In the genomic region with DNA sequence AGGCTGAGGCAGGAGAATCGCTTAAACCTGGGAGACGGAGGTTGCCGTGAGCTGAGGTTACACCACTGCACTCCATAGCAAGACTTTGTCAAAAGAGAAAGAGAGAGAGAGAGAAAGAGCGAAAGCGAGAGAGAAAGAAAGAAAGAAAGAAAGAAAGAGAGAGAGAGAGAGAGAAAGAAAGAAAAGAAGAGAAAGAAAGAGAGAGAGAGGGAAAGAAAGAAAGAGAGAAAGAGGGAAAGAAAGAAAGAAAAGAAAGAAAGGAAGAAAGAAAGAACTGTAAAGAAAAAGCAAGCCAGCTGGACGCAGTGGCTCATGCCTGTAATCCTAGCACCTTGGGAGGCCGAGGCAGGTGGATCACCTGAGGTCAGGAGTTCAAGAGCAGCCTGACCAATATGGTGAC, we compare ENCODE assay signal across 6 cellular contexts. TPM values are rescaled to one million over a fixed set of nuclear protein-coding genes. Genes with fewer than 3 reads are reported as not detected.
"Had no signal": no experiment of that assay in that cellular context is flagged by ENCODE, and none has a peak within 500 bp of the region (broad histone marks: within the 10 kb centered on the region; RNA-seq: fewer than 3 reads in every experiment).

No MANE protein-coding gene starts in this region.

RNA-seq across cellular contexts. Expression of gene VGF, which starts 52.2 kb away (rescaled TPM):
- total RNA-seq: activated naive CD4-positive, alpha-beta T cell treated with anti-CD3 and anti-CD28 coated beads for 36 hours; dermis microvascular lymphatic vessel endothelial cell; natural killer cell; sciatic nerve; T-helper 17 cell had no signal
- polyA plus RNA-seq: immature natural killer cell had no signal
